In the genomic region with DNA sequence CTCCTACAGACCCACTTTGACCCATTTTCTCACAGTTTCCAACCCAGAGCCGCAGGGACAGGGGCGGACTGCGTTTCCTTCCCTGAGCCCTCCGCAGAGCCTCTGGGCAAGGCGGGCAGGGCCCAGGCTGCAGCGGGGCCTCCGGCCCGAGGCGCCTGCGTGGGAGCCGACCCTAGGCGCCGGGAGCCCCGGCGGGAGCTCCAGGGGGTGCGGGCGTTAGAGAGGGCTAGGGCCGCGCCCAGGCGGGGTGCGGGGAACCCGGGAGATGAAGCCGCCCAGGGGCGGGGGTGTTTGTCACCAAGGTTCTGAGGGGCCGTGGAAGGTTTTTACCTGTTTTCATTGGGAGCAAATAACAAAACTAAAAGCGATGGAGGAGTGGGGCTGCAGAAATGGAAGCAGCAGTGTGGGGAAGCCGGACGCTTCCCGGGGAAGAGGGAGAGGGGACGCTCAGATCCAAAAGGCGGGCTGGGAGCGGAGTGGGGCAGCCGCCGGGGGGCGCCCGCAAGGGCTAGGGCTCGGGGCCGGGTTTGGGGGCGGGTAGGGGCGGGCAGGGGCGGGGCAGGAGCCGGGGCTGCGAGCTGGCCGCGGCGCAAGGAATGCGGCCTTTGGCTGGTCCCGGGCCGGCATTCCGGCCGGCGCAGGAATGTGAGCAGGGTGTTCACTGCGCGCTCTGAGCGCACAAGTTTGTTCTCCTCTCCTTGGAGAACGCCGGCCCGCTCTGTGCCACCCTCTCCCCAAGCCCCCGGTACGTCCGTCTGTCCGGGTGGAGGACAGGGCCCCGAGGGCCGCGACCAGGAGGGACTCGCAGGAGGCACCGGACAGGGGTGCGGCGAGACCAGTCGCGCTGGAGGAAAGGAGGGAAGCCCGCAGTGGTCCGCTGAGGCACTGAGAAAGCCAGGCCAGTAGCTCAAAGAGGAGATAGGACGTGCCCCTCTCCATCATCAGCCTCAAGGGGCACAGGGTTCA, we compare ENCODE assay signal across 8 cellular contexts.
DNase-seq lines count a peak whose midpoint lies in the region; ATAC-seq and TF ChIP-seq lines count a peak whose summit lies in the region.

No MANE protein-coding gene starts in this region.

- TF ChIP-seq EP300 in suprapubic skin (IDR thresholded peaks at IDR 0.05) (peak; percentile 78), SK-N-SH (IDR thresholded peaks at IDR 0.05; ENCODE audit: borderline replicate concordance in 1 of 2, low read depth in 1 of 2, low read length in 1 of 2) (no peak)

- no peaks in the 10 kb centered on the region for H4K20me1 ChIP-seq in SK-N-SH (ENCODE audit: insufficient read depth)

- H3K4me3 ChIP-seq in suprapubic skin: peak overlapping the region; percentile 52
- no peak overlapping the region for H3K4me3 ChIP-seq in SK-N-SH (ENCODE audit: low read depth in 2 of 2, low read length in 1 of 2)

- H3K36me3 ChIP-seq in suprapubic skin: no peaks in the 10 kb centered on the region
- H3K36me3 ChIP-seq in SK-N-SH (replicated peaks in 1 of 2; ENCODE audit: control insufficient read depth in 1 of 2, insufficient read depth in 2 of 2, low read length in 1 of 2): no peaks in the 10 kb centered on the region

- DNase-seq in activated CD8-positive, alpha-beta memory T cell treated with anti-CD3 and anti-CD28 coated beads for 24 hours: peak; percentile 54
- no peak for DNase-seq in activated CD8-positive, alpha-beta memory T cell treated with anti-CD3 and anti-CD28 coated beads, Interleukin-2, amount 50 U/mL, for 4 hours
- DNase-seq in dedifferentiated amniotic fluid mesenchymal stem cell (ENCODE audit: extremely low spot score): peak; percentile 59
- DNase-seq in left kidney (ENCODE audit: low read depth, low spot score): peak; percentile 91
- peak; percentile 79 to 89 for DNase-seq in suprapubic skin (ENCODE audit: low spot score in 2 of 2)
- DNase-seq in SK-N-SH: no peak
- no peak for DNase-seq in SHP77 (lab: John Stamatoyannopoulos, UW)

- no peaks in the 10 kb centered on the region for H3K9me2 ChIP-seq in SK-N-SH

- TF ChIP-seq RAD21 in SK-N-SH (IDR thresholded peaks at IDR 0.05; ENCODE audit: low read length): no peak

- H3K27ac ChIP-seq in suprapubic skin: peak overlapping the region; percentile 92
- H3K27ac ChIP-seq in SK-N-SH (ENCODE audit: low read depth in 2 of 2, low read length in 1 of 2): no peak overlapping the region

- 5% methylated on average over 31 of the region's 74 CpGs for WGBS in suprapubic skin
- 84% methylated on average over 47 of the region's 74 CpGs for whole genome bisulfite sequencing in SK-N-SH (ENCODE audit: low lambda C conversion rate)

- CTCF ChIA-PET in SK-N-SH (lab: Yijun Ruan, JAX): interaction anchor here (1.1 to 18.5 kb wide), 2 partner anchors 101 to 166 kb away, joined by 3 to 375 read pairs; a partner anchor contains a TSS

- H3K27me3 ChIP-seq in suprapubic skin (no peaks in the 10 kb centered on the region), SK-N-SH (ENCODE audit: insufficient read depth) (no peaks in the 10 kb centered on the region)

- peaks cover 83% of the 10 kb centered on the region for H3K4me1 ChIP-seq in suprapubic skin
- H3K4me1 ChIP-seq in SK-N-SH (ENCODE audit: control insufficient read depth in 1 of 2, insufficient read depth in 2 of 2, low read depth in 1 of 2, low read length in 1 of 2): peaks cover 0 to 36% of the 10 kb centered on the region in 2 experiments; a peak in 1 of 4 replicates

- H3K9me3 ChIP-seq in suprapubic skin (no peaks in the 10 kb centered on the region), SK-N-SH (no peaks in the 10 kb centered on the region)

- no peak overlapping the region for H3K9ac ChIP-seq in SK-N-SH

- no peak overlapping the region for H3K4me2 ChIP-seq in SK-N-SH

- no peaks in the 10 kb centered on the region for H3K79me2 ChIP-seq in SK-N-SH (ENCODE audit: insufficient read depth)

- no peak for TF ChIP-seq POLR2A in suprapubic skin (IDR thresholded peaks at IDR 0.05)

- POLR2A ChIA-PET in SK-N-SH (lab: Yijun Ruan, JAX): no interaction called here

- ATAC-seq in GM21515 (IDR thresholded peaks at IDR 0.05; ENCODE audit: unreplicated experiment): no peak

- H2AFZ ChIP-seq in SK-N-SH (ENCODE audit: low read depth): no peak overlapping the region

- H3F3A ChIP-seq in SK-N-SH (replicated peaks; ENCODE audit: insufficient read depth): peaks cover 30% of the 10 kb centered on the region

- peak in 1 of 2 donors; percentile 38 for TF ChIP-seq CTCF in suprapubic skin (IDR thresholded peaks at IDR 0.05)
- TF ChIP-seq CTCF in SK-N-SH (IDR thresholded peaks at IDR 0.05): no peak

TF ChIP-seq in SK-N-SH, 30 proteins besides CTCF, POLR2A, EP300 and RAD21:
- no peak for TF ChIP-seq MXI1 (IDR thresholded peaks at IDR 0.05; ENCODE audit: low read depth, low read length)
- TF ChIP-seq, protein P1, sequence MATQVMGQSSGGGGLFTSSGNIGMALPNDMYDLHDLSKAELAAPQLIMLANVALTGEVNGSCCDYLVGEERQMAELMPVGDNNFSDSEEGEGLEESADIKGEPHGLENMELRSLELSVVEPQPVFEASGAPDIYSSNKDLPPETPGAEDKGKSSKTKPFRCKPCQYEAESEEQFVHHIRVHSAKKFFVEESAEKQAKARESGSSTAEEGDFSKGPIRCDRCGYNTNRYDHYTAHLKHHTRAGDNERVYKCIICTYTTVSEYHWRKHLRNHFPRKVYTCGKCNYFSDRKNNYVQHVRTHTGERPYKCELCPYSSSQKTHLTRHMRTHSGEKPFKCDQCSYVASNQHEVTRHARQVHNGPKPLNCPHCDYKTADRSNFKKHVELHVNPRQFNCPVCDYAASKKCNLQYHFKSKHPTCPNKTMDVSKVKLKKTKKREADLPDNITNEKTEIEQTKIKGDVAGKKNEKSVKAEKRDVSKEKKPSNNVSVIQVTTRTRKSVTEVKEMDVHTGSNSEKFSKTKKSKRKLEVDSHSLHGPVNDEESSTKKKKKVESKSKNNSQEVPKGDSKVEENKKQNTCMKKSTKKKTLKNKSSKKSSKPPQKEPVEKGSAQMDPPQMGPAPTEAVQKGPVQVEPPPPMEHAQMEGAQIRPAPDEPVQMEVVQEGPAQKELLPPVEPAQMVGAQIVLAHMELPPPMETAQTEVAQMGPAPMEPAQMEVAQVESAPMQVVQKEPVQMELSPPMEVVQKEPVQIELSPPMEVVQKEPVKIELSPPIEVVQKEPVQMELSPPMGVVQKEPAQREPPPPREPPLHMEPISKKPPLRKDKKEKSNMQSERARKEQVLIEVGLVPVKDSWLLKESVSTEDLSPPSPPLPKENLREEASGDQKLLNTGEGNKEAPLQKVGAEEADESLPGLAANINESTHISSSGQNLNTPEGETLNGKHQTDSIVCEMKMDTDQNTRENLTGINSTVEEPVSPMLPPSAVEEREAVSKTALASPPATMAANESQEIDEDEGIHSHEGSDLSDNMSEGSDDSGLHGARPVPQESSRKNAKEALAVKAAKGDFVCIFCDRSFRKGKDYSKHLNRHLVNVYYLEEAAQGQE (IDR thresholded peaks at IDR 0.05; ENCODE audit: low read depth, low read length): no peak
- no peak for TF ChIP-seq SIN3A (IDR thresholded peaks at IDR 0.05; ENCODE audit: borderline replicate concordance, low read depth, low read length)
- TF ChIP-seq NRF1 (IDR thresholded peaks at IDR 0.05; ENCODE audit: low read depth, low read length): no peak
- TF ChIP-seq FOSL2 (IDR thresholded peaks at IDR 0.05; ENCODE audit: borderline replicate concordance, low read depth): no peak
- no peak for TF ChIP-seq FOXM1 (IDR thresholded peaks at IDR 0.05; ENCODE audit: low read depth)
- no peak for TF ChIP-seq GABPA (IDR thresholded peaks at IDR 0.05; ENCODE audit: low read depth)
- TF ChIP-seq TEAD4 (IDR thresholded peaks at IDR 0.05; ENCODE audit: borderline replicate concordance, insufficient read depth): no peak
- no peak for TF ChIP-seq FOXJ3 (CRISPR knock-in tag; IDR thresholded peaks at IDR 0.05)
- TF ChIP-seq JUND (IDR thresholded peaks at IDR 0.05): no peak
- TF ChIP-seq TAF1 (IDR thresholded peaks at IDR 0.05; ENCODE audit: borderline replicate concordance, low read depth, low read length): no peak
- TF ChIP-seq, protein P2, sequence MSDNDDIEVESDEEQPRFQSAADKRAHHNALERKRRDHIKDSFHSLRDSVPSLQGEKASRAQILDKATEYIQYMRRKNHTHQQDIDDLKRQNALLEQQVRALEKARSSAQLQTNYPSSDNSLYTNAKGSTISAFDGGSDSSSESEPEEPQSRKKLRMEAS (IDR thresholded peaks at IDR 0.05; ENCODE audit: low read depth): no peak
- TF ChIP-seq, protein P3, sequence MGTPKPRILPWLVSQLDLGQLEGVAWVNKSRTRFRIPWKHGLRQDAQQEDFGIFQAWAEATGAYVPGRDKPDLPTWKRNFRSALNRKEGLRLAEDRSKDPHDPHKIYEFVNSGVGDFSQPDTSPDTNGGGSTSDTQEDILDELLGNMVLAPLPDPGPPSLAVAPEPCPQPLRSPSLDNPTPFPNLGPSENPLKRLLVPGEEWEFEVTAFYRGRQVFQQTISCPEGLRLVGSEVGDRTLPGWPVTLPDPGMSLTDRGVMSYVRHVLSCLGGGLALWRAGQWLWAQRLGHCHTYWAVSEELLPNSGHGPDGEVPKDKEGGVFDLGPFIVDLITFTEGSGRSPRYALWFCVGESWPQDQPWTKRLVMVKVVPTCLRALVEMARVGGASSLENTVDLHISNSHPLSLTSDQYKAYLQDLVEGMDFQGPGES (IDR thresholded peaks at IDR 0.05; ENCODE audit: low read depth, low read length): no peak
- TF ChIP-seq SMC3 (IDR thresholded peaks at IDR 0.05; ENCODE audit: low read depth, low read length): no peak
- TF ChIP-seq TCF12 (IDR thresholded peaks at IDR 0.05): no peak
- TF ChIP-seq RCOR1 (IDR thresholded peaks at IDR 0.05; ENCODE audit: low read length): no peak
- TF ChIP-seq CHD2 (IDR thresholded peaks at IDR 0.05; ENCODE audit: low read length, partially characterized antibody): no peak
- no peak for TF ChIP-seq RFX5 (IDR thresholded peaks at IDR 0.05; ENCODE audit: low read length)
- TF ChIP-seq RXRA (IDR thresholded peaks at IDR 0.05; ENCODE audit: borderline replicate concordance, low read depth): no peak

Comparison
In these comparisons a context has a peak if more than half of its experiments do, and no peak if none do; other contexts are left out.
1. DNase-seq: peak in activated CD8-positive, alpha-beta memory T cell treated with anti-CD3 and anti-CD28 coated beads for 24 hours (single experiment), dedifferentiated amniotic fluid mesenchymal stem cell (single experiment), left kidney (single experiment) and suprapubic skin (2 of 2); none in activated CD8-positive, alpha-beta memory T cell treated with anti-CD3 and anti-CD28 coated beads, Interleukin-2, amount 50 U/mL, for 4 hours (single experiment), SK-N-SH (single experiment) and SHP77 (0 of 2).